In genomic region chr15:101348015-101348414, GRCh38 we compare ENCODE assay signal across 18 cellular contexts.
"Had no signal": no experiment of that assay in that cellular context is flagged by ENCODE, and none has a peak within 500 bp of the region (broad histone marks: within the 10 kb centered on the region; RNA-seq: fewer than 3 reads in every experiment).

No MANE protein-coding gene starts in this region.

- H3K9me3 Mint-ChIP-seq: activated CD4-positive, alpha-beta memory T cell treated with anti-CD3 and anti-CD28 coated beads, Interleukin-2, amount 10 ng/mL, durations not matched to agents 7 days and 5 days; activated T-helper 1 cell treated with anti-CD3 and anti-CD28 coated beads, Interleukin-12 subunit alpha, Interleukin-12 subunit beta, Interleukin-2, Interleukin-4 antibody, amounts not matched to agents 30 ng/mL and 10 ng/mL and 1 ng/mL, durations not matched to agents 14 hours and 24 hours and 36 hours; naive B cell; T-cell had no signal

- H3K36me3 Mint-ChIP-seq: naive B cell, T-cell had no signal

- ATAC-seq: activated CD4-positive, alpha-beta T cell treated with anti-CD3 and anti-CD28 coated beads for 36 hours; T-cell had no signal

- H3K36me3 ChIP-seq: heart right ventricle, lower lobe of right lung, neutrophil had no signal

- H3K4me3 Mint-ChIP-seq: activated CD4-positive, alpha-beta memory T cell treated with anti-CD3 and anti-CD28 coated beads, Interleukin-2, amount 10 ng/mL, durations not matched to agents 7 days and 5 days; activated CD4-positive, alpha-beta T cell treated with anti-CD3 and anti-CD28 coated beads for 36 hours; activated T-helper 1 cell treated with anti-CD3 and anti-CD28 coated beads, Interleukin-12 subunit alpha, Interleukin-12 subunit beta, Interleukin-2, Interleukin-4 antibody, amounts not matched to agents 30 ng/mL and 10 ng/mL and 1 ng/mL, durations not matched to agents 14 hours and 24 hours and 36 hours; naive B cell; T-cell had no signal

- FAIRE-seq: frontal cortex had no signal

- H3K27ac ChIP-seq: coronary artery, lower lobe of right lung, neutrophil had no signal

- DNase-seq: activated CD4-positive, alpha-beta memory T cell treated with anti-CD3 and anti-CD28 coated beads, Interleukin-2, amount 10 ng/mL, durations not matched to agents 7 days and 5 days; activated CD4-positive, alpha-beta T cell treated with anti-CD3 and anti-CD28 coated beads for 36 hours; activated CD8-positive, alpha-beta memory T cell treated with anti-CD3 and anti-CD28 coated beads, Interleukin-2, amount 50 U/mL, for 48 hours; activated naive CD4-positive, alpha-beta T cell; caudate nucleus; effector CD8-positive, alpha-beta T cell; heart right ventricle; lower lobe of right lung; naive B cell; stimulated activated naive CD4-positive, alpha-beta T cell; substantia nigra; T-cell; T1000; trophoblast cell had no signal

- H3K4me1 Mint-ChIP-seq: activated CD4-positive, alpha-beta memory T cell treated with anti-CD3 and anti-CD28 coated beads, Interleukin-2, amount 10 ng/mL, durations not matched to agents 7 days and 5 days; activated CD4-positive, alpha-beta T cell treated with anti-CD3 and anti-CD28 coated beads for 36 hours; naive B cell; T-cell had no signal

- H3K27ac Mint-ChIP-seq: activated CD4-positive, alpha-beta memory T cell treated with anti-CD3 and anti-CD28 coated beads, Interleukin-2, amount 10 ng/mL, durations not matched to agents 7 days and 5 days; activated CD4-positive, alpha-beta T cell treated with anti-CD3 and anti-CD28 coated beads for 36 hours; activated T-helper 1 cell treated with anti-CD3 and anti-CD28 coated beads, Interleukin-12 subunit alpha, Interleukin-12 subunit beta, Interleukin-2, Interleukin-4 antibody, amounts not matched to agents 30 ng/mL and 10 ng/mL and 1 ng/mL, durations not matched to agents 14 hours and 24 hours and 36 hours; T-cell had no signal

- H3K9me3 ChIP-seq: heart right ventricle, lower lobe of right lung, neutrophil had no signal

- H3K4me3 ChIP-seq: coronary artery, heart right ventricle, lower lobe of right lung had no signal
